12 cellular contexts compared by ENCODE assay signal in genomic region chr4:792729-793108, GRCh38. TPM values are rescaled to one million over a fixed set of nuclear protein-coding genes. Genes with fewer than 3 reads are reported as not detected.
DNase-seq lines count a peak whose midpoint lies in the region; ATAC-seq and TF ChIP-seq lines count a peak whose summit lies in the region.
"Had no signal": no experiment of that assay in that cellular context is flagged by ENCODE, and none has a peak within 500 bp of the region (broad histone marks: within the 10 kb centered on the region; RNA-seq: fewer than 3 reads in every experiment).

No MANE protein-coding gene starts in this region.

- H3K4me3 ChIP-seq in CD8-positive, alpha-beta T cell (ENCODE audit: low read depth, low read length) = peak overlapping the region; percentile 24
- peak overlapping the region; percentile 39 for H3K4me3 ChIP-seq in Jurkat, Clone E6-1 (ENCODE audit: low read length)
- H3K4me3 ChIP-seq: cardiac muscle cell had no signal

- H3K9me3 ChIP-seq in CD8-positive, alpha-beta T cell (ENCODE audit: low read length) = no peaks in the 10 kb centered on the region
- H3K9me3 ChIP-seq: gastrocnemius medialis had no signal

- no peaks in the 10 kb centered on the region for H3K36me3 ChIP-seq in CD8-positive, alpha-beta T cell (ENCODE audit: insufficient read depth, low read length)
- H3K36me3 ChIP-seq: cardiac muscle cell, gastrocnemius medialis had no signal

- ATAC-seq in CD8-positive, alpha-beta T cell = peak; percentile 64
- ATAC-seq in activated naive CD8-positive, alpha-beta T cell treated with anti-CD3 and anti-CD28 coated beads, Interleukin-2, amount 10 ng/mL, durations not matched to agents 7 days and 5 days (ENCODE audit: low read depth) = peak; percentile 27
- no peak for ATAC-seq in GM21825 (IDR thresholded peaks at IDR 0.05; ENCODE audit: unreplicated experiment)
- ATAC-seq: gastrocnemius medialis, left ventricle myocardium superior had no signal

- H3K27me3 ChIP-seq in CD8-positive, alpha-beta T cell (ENCODE audit: insufficient read depth, low read length) = peaks cover 23% of the 10 kb centered on the region

- peak overlapping the region; percentile 71 for H3K4me3 Mint-ChIP-seq in CD8-positive, alpha-beta T cell
- H3K4me3 Mint-ChIP-seq in activated naive CD8-positive, alpha-beta T cell treated with anti-CD3 and anti-CD28 coated beads, Interleukin-2, amount 10 ng/mL, durations not matched to agents 7 days and 5 days = peak overlapping the region; percentile 74
- no peak overlapping the region for H3K4me3 Mint-ChIP-seq in neural crest cell

- intact Hi-C loops in CD8-positive, alpha-beta T cell (cut with DNase I, micrococcal nuclease) = no loop called here

- CTCF ChIA-PET in CD8-positive, alpha-beta T cell (lab: Charles Lee) = no interaction called here

- H3K9me3 Mint-ChIP-seq in CD8-positive, alpha-beta T cell = no peaks in the 10 kb centered on the region
- H3K9me3 Mint-ChIP-seq in activated naive CD8-positive, alpha-beta T cell treated with anti-CD3 and anti-CD28 coated beads, Interleukin-2, amount 10 ng/mL, durations not matched to agents 7 days and 5 days = no peaks in the 10 kb centered on the region
- no peaks in the 10 kb centered on the region for H3K9me3 Mint-ChIP-seq in neural crest cell

- H3K4me1 ChIP-seq in CD8-positive, alpha-beta T cell (ENCODE audit: insufficient read depth, low read length) = peaks cover 26% of the 10 kb centered on the region

- H3K27ac Mint-ChIP-seq in CD8-positive, alpha-beta T cell = peak overlapping the region; percentile 20
- peak overlapping the region; percentile 77 for H3K27ac Mint-ChIP-seq in activated naive CD8-positive, alpha-beta T cell treated with anti-CD3 and anti-CD28 coated beads, Interleukin-2, amount 10 ng/mL, durations not matched to agents 7 days and 5 days
- peak overlapping the region; percentile 57 for H3K27ac Mint-ChIP-seq in neural crest cell (ENCODE audit: unreplicated experiment)

- TF ChIP-seq CTCF in CD8-positive, alpha-beta T cell (IDR thresholded peaks at IDR 0.05) = no peak
- TF ChIP-seq CTCF in neural crest cell (conservative IDR thresholded peaks at IDR 0.05) = no peak

- POLR2A ChIA-PET in CD8-positive, alpha-beta T cell (lab: Charles Lee) = interaction anchor here (1.7 kb wide), 1 partner anchor 11 kb away, joined by 6 read pairs; no protein-coding TSS in a partner anchor
- POLR2A ChIA-PET in activated naive CD8-positive, alpha-beta T cell treated with anti-CD3 and anti-CD28 coated beads, Interleukin-2, amount 10 ng/mL, durations not matched to agents 7 days and 5 days (lab: Charles Lee) = interaction anchor here (4.1 kb wide), 1 partner anchor 9 kb away, joined by 41 read pairs; no protein-coding TSS in a partner anchor

- H3K27me3 Mint-ChIP-seq in CD8-positive, alpha-beta T cell (ENCODE audit: low read depth) = peaks cover 35% of the 10 kb centered on the region
- peaks cover 41% of the 10 kb centered on the region for H3K27me3 Mint-ChIP-seq in activated naive CD8-positive, alpha-beta T cell treated with anti-CD3 and anti-CD28 coated beads, Interleukin-2, amount 10 ng/mL, durations not matched to agents 7 days and 5 days
- H3K27me3 Mint-ChIP-seq in neural crest cell (ENCODE audit: low read depth) = peaks cover 21% of the 10 kb centered on the region

- H3K4me1 Mint-ChIP-seq in CD8-positive, alpha-beta T cell (ENCODE audit: low read depth) = peaks cover 23% of the 10 kb centered on the region
- peaks cover 24% of the 10 kb centered on the region for H3K4me1 Mint-ChIP-seq in activated naive CD8-positive, alpha-beta T cell treated with anti-CD3 and anti-CD28 coated beads, Interleukin-2, amount 10 ng/mL, durations not matched to agents 7 days and 5 days
- H3K4me1 Mint-ChIP-seq in neural crest cell = peaks cover 12% of the 10 kb centered on the region

- no peaks in the 10 kb centered on the region for H3K36me3 Mint-ChIP-seq in CD8-positive, alpha-beta T cell
- H3K36me3 Mint-ChIP-seq in activated naive CD8-positive, alpha-beta T cell treated with anti-CD3 and anti-CD28 coated beads, Interleukin-2, amount 10 ng/mL, durations not matched to agents 7 days and 5 days = no peaks in the 10 kb centered on the region
- no peaks in the 10 kb centered on the region for H3K36me3 Mint-ChIP-seq in neural crest cell (ENCODE audit: low read depth)

- peak in 1 of 7 experiments; percentile 62 for DNase-seq in CD8-positive, alpha-beta T cell
- peak; percentile 94 for DNase-seq in Jurkat, Clone E6-1 (ENCODE audit: low read depth, low spot score)
- peak; percentile 60 for DNase-seq in activated naive CD8-positive, alpha-beta T cell treated with anti-CD3 and anti-CD28 coated beads, Interleukin-2, amount 10 ng/mL, durations not matched to agents 7 days and 5 days
- no peak for DNase-seq in neural crest cell (ENCODE audit: low read depth, low spot score)
- DNase-seq in A172 (ENCODE audit: low spot score) = no peak
- DNase-seq in HPDE6-E6E7 (ENCODE audit: extremely low spot score) = no peak
- no peak for DNase-seq in NCI-H146 (lab: John Stamatoyannopoulos, UW)
- DNase-seq: DMS79 treated with DMSO at 0.1 percent for 48 hours, gastrocnemius medialis, left ventricle myocardium superior had no signal

- no peak overlapping the region for H3K27ac ChIP-seq in CD8-positive, alpha-beta T cell (ENCODE audit: low read depth, low read length)
- H3K27ac ChIP-seq: cardiac muscle cell, gastrocnemius medialis had no signal

RNA-seq across cellular contexts. Expression of gene CPLX1, which starts 33.2 kb away (rescaled TPM):
- 1 to 10 TPM; 1.1 to 1.2 TPM for total RNA-seq in CD8-positive, alpha-beta T cell
- polyA plus RNA-seq in Jurkat, Clone E6-1 (2012; ENCODE audit: insufficient read depth, insufficient read length) = 0.73 TPM
- total RNA-seq in activated naive CD8-positive, alpha-beta T cell treated with anti-CD3 and anti-CD28 coated beads, Interleukin-2, amount 10 ng/mL, durations not matched to agents 7 days and 5 days = 1 to 10 TPM; 3.7 to 5.0 TPM
- total RNA-seq in neural crest cell = 2.0 and 2.5 TPM in 2 replicates
- 0.19 and 0.64 TPM in 2 replicates for total RNA-seq in A172 (2014; rRNA removed; shearing (Covaris generic))

Comparison
In these comparisons a context has a peak if more than half of its experiments do, and no peak if none do; other contexts are left out.
1. DNase-seq: peak in Jurkat, Clone E6-1 (single experiment) and activated naive CD8-positive, alpha-beta T cell treated with anti-CD3 and anti-CD28 coated beads, Interleukin-2, amount 10 ng/mL, durations not matched to agents 7 days and 5 days (single experiment); none in neural crest cell (single experiment), A172 (single experiment), HPDE6-E6E7 (single experiment) and NCI-H146 (single experiment).
2. H3K27ac Mint-ChIP-seq: peak in every context shown above with its lines; median percentile 77 in activated naive CD8-positive, alpha-beta T cell treated with anti-CD3 and anti-CD28 coated beads, Interleukin-2, amount 10 ng/mL, durations not matched to agents 7 days and 5 days; 57 in neural crest cell; 20 in CD8-positive, alpha-beta T cell.